21 cellular contexts compared by ENCODE assay signal in the genomic region with DNA sequence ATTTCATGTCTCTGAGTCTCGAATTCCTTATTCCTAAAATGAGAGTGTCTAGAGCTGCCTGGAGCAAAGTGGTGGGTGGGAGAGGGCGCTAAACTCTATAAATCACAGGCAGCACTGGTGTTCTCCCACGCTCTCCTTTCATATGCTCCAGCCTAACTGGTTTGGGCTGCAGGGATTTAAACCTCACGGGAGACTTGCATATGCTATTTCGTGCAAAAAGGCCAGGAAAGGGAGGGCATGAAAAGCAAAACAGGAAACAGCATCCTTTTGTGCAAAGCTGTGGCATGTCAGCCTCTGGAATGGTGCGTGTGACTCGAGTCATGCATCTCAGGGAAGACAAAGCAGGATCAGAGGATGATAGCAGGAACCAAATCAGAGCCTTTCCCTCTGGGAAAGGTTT. TPM values are rescaled to one million over a fixed set of nuclear protein-coding genes. Genes with fewer than 3 reads are reported as not detected.
DNase-seq lines count a peak whose midpoint lies in the region; ATAC-seq, FAIRE-seq and TF ChIP-seq lines count a peak whose summit lies in the region.
"Had no signal": no experiment of that assay in that cellular context is flagged by ENCODE, and none has a peak within 500 bp of the region (broad histone marks: within the 10 kb centered on the region; RNA-seq: fewer than 3 reads in every experiment).

No MANE protein-coding gene starts in this region.

- H3K4me1 Mint-ChIP-seq in osteocyte (ENCODE audit: unreplicated experiment) = peaks cover 4% of the 10 kb centered on the region
- H3K4me1 Mint-ChIP-seq: activated T-helper 17 cell treated with anti-CD3 and anti-CD28 coated beads, Interleukin-2, amount 50 U/mL, for 72 hours; B cell had no signal

- H3K4me3 ChIP-seq in K562 (no peak overlapping the region), MG63 (no peak overlapping the region)
- H3K4me3 ChIP-seq: heart right ventricle, stomach had no signal

- H2AFZ ChIP-seq in K562 (ENCODE audit: low read depth, low read length) = no peak overlapping the region

- H3K4me2 ChIP-seq in K562 (ENCODE audit: insufficient read depth, low read length) = no peak overlapping the region

- H3K4me3 Mint-ChIP-seq in osteocyte (ENCODE audit: unreplicated experiment) = no peak overlapping the region
- H3K4me3 Mint-ChIP-seq: activated T-helper 17 cell treated with anti-CD3 and anti-CD28 coated beads, Interleukin-2, amount 50 U/mL, for 72 hours; B cell had no signal

- H3K27me3 Mint-ChIP-seq in osteocyte (ENCODE audit: unreplicated experiment) = no peaks in the 10 kb centered on the region
- H3K27me3 Mint-ChIP-seq: activated T-helper 17 cell treated with anti-CD3 and anti-CD28 coated beads, Interleukin-2, amount 50 U/mL, for 72 hours; B cell; progenitor cell of endocrine pancreas had no signal

- 68% methylated on average over 6 of the region's 7 CpGs for WGBS in K562 (ENCODE audit: insufficient coverage, low coverage, missing lambda C conversion rate)

- DNase-seq in ELR (ENCODE audit: low read depth) = peak; percentile 19
- DNase-seq in K562 (ENCODE audit: extremely low read depth in 1 of 4, low spot score in 3 of 4) = no peak
- peak; percentile 50 for DNase-seq in hepatic stellate cell (ENCODE audit: low spot score)
- no peak for DNase-seq in osteocyte (ENCODE audit: extremely low spot score, unreplicated experiment)
- no peak for DNase-seq in UCSD-AML1 (lab: John Stamatoyannopoulos, UW; ENCODE audit: unreplicated experiment)
- no peak for DNase-seq in MG63
- no peak for DNase-seq in D721Med (ENCODE audit: insufficient read length, low spot score)
- DNase-seq in NCI-H524 (lab: John Stamatoyannopoulos, UW) = no peak
- DNase-seq: activated CD8-positive, alpha-beta memory T cell treated with anti-CD3 and anti-CD28 coated beads for 24 hours; DMS 273 treated with DMSO at 0.1 percent for 48 hours; heart right ventricle; kidney glomerular epithelial cell; NCI-H1930; stomach had no signal

- peak overlapping the region; percentile 53 for H3K27ac Mint-ChIP-seq in osteocyte (ENCODE audit: unreplicated experiment)
- H3K27ac Mint-ChIP-seq: activated T-helper 17 cell treated with anti-CD3 and anti-CD28 coated beads, Interleukin-2, amount 50 U/mL, for 72 hours; B cell; progenitor cell of endocrine pancreas had no signal

- H3K4me1 ChIP-seq in K562 (replicated peaks in 1 of 2; ENCODE audit: control insufficient read depth in 2 of 2, insufficient read depth in 2 of 2, low read length in 2 of 2) = peaks cover 45 to 61% of the 10 kb centered on the region in 2 experiments
- H3K4me1 ChIP-seq: heart right ventricle had no signal

- FAIRE-seq in K562 (lab: Jason Lieb, UNC) (no peak), D721Med (lab: Jason Lieb, UNC) (no peak)
- FAIRE-seq: HTR-8/SVneo, TTC549 had no signal

- no peaks in the 10 kb centered on the region for H4K20me1 ChIP-seq in K562 (replicated peaks; ENCODE audit: control insufficient read depth, insufficient read depth, low read length)

- no peak for TF ChIP-seq CTCF in K562 (IDR thresholded peaks at IDR 0.05 in 2 of 3, conservative IDR thresholded peaks at IDR 0.05 in 1 of 3; ENCODE audit: insufficient read depth in 2 of 3, low read depth in 1 of 3, low read length in 3 of 3)
- no peak for TF ChIP-seq CTCF in osteocyte (IDR thresholded peaks at IDR 0.05)
- no peak for TF ChIP-seq CTCF in D721Med (IDR thresholded peaks at IDR 0.05; ENCODE audit: insufficient read depth, missing control alignments)

- BruUV-seq in K562 (replicated peaks; lab: Mats Ljungman, UMichigan) = no TSS peak

- H3K9me3 Mint-ChIP-seq in osteocyte (ENCODE audit: unreplicated experiment) = no peaks in the 10 kb centered on the region
- H3K9me3 Mint-ChIP-seq: activated T-helper 17 cell treated with anti-CD3 and anti-CD28 coated beads, Interleukin-2, amount 50 U/mL, for 72 hours had no signal

- no peak for TF ChIP-seq POLR2A in K562 (conservative IDR thresholded peaks at IDR 0.05)

- H3K9me3 ChIP-seq in K562 (replicated peaks; ENCODE audit: control insufficient read depth, insufficient read depth, low read depth, low read length) = no peaks in the 10 kb centered on the region
- no peaks in the 10 kb centered on the region for H3K9me3 ChIP-seq in MG63
- H3K9me3 ChIP-seq: heart right ventricle, stomach had no signal

- H3K79me2 ChIP-seq in K562 (ENCODE audit: control insufficient read depth, insufficient read depth, low read length) = peaks cover 6% of the 10 kb centered on the region; the same call in 2 of the 3 replicates

- TF ChIP-seq RAD21 in K562 (CRISPR knock-in tag; conservative IDR thresholded peaks at IDR 0.05 in 1 of 2, IDR thresholded peaks at IDR 0.05 in 1 of 2) = no peak

- no peak for TF ChIP-seq EP300 in K562 (IDR thresholded peaks at IDR 0.05; ENCODE audit: low read length)

- H3K9ac ChIP-seq in K562 (ENCODE audit: insufficient read depth in 1 of 2, low read depth in 2 of 2, low read length in 2 of 2) = no peak overlapping the region; a peak in 1 of 4 replicates

- in situ Hi-C loops in K562 (cut with MboI) = no loop called here

- H3K36me3 Mint-ChIP-seq in osteocyte (ENCODE audit: unreplicated experiment) = peaks cover 22% of the 10 kb centered on the region

- POLR2A ChIA-PET in K562 (lab: Yijun Ruan, JAX) = interaction anchor here (0.8 to 1.0 kb wide), 2 partner anchors 18 to 61 kb away, joined by 3 read pairs; no protein-coding TSS in a partner anchor

- H3K27me3 ChIP-seq in K562 (ENCODE audit: control insufficient read depth in 2 of 2, insufficient read depth in 2 of 2, low read length in 2 of 2) = no peaks in the 10 kb centered on the region
- no peaks in the 10 kb centered on the region for H3K27me3 ChIP-seq in MG63
- H3K27me3 ChIP-seq: heart right ventricle, stomach had no signal

- no peak overlapping the region for H3K27ac ChIP-seq in K562 (ENCODE audit: extremely low read depth, low read depth, low read length)
- H3K27ac ChIP-seq: epithelial cell of prostate, heart right ventricle, stomach had no signal

- intact Hi-C loops in K562 (cut with micrococcal nuclease) = no loop called here

- no peaks in the 10 kb centered on the region for H3K9me1 ChIP-seq in K562 (ENCODE audit: control insufficient read depth, insufficient read depth, low read length)

- CTCF ChIA-PET in K562 (lab: Yijun Ruan, JAX; ENCODE audit: low intra/inter-chr PET ratio) = no interaction called here

- H3K36me3 ChIP-seq in K562 (ENCODE audit: control insufficient read depth, insufficient read depth, low read length) (peaks cover 27% of the 10 kb centered on the region; the same call in 1 of the 3 replicates), MG63 (peaks cover 2% of the 10 kb centered on the region)

- ATAC-seq in K562 = no peak
- ATAC-seq: activated T-helper 17 cell treated with anti-CD3 and anti-CD28 coated beads, Interleukin-2, amount 50 U/mL, for 72 hours; heart right ventricle; Panc1 had no signal

TF ChIP-seq in K562, 482 proteins besides CTCF, POLR2A, EP300 and RAD21:
- TF ChIP-seq KDM1A (IDR thresholded peaks at IDR 0.05) = peak; percentile 34 to 47; a peak in 1 of 4 replicates
- TF ChIP-seq HOXB6 (CRISPR knock-in tag; IDR thresholded peaks at IDR 0.05; ENCODE audit: borderline replicate concordance) = no peak
- TF ChIP-seq, protein P1, sequence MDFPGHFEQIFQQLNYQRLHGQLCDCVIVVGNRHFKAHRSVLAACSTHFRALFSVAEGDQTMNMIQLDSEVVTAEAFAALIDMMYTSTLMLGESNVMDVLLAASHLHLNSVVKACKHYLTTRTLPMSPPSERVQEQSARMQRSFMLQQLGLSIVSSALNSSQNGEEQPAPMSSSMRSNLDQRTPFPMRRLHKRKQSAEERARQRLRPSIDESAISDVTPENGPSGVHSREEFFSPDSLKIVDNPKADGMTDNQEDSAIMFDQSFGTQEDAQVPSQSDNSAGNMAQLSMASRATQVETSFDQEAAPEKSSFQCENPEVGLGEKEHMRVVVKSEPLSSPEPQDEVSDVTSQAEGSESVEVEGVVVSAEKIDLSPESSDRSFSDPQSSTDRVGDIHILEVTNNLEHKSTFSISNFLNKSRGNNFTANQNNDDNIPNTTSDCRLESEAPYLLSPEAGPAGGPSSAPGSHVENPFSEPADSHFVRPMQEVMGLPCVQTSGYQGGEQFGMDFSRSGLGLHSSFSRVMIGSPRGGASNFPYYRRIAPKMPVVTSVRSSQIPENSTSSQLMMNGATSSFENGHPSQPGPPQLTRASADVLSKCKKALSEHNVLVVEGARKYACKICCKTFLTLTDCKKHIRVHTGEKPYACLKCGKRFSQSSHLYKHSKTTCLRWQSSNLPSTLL (IDR thresholded peaks at IDR 0.05) = no peak

RNA-seq across cellular contexts. Expression of a gene that starts 46.5 kb away (rescaled TPM):
- 39.0 and 61.0 TPM in 2 replicates for total RNA-seq in K562 (2011; cell fraction: chromatin; rRNA removed; ENCODE audit: low replicate concordance)
- total RNA-seq in K562 (2011; cell fraction: nucleolus; rRNA removed) = 24.5 and 26.3 TPM in 2 replicates
- total RNA-seq in K562 (2011; cell fraction: nucleoplasm; rRNA removed) = 31.3 and 37.5 TPM in 2 replicates
- total RNA-seq in K562 (2014; rRNA removed) (97.3 and 109 TPM in 2 replicates), K562 (2014; rRNA removed; fragmentation: Illumina TruSeq; extraction: Trizol) (140 and 203 TPM in 2 replicates), K562 (2015; rRNA removed; fragmentation: Illumina TruSeq; extraction: Trizol) (106 and 114 TPM in 2 replicates), K562 (2021) (141 and 162 TPM in 2 replicates), osteocyte (150 and 152 TPM in 2 replicates)
- polyA plus RNA-seq in K562 (2011; rRNA removed) (100 and 119 TPM in 2 replicates), K562 (2014; fragmentation: Illumina TruSeq; extraction: Trizol) (171 and 177 TPM in 2 replicates), K562 (2014; fragmentation: Nextera tagmentation; extraction: Ambion mirVana) (10 to 100 TPM; 32.0 to 39.6 TPM), K562 (2014; rRNA removed) (105 and 106 TPM in 2 replicates)
- polyA plus RNA-seq in K562 (2011; cell fraction: cytosol; rRNA removed) = 104 and 112 TPM in 2 replicates
- 42.9 and 49.4 TPM in 2 replicates for polyA plus RNA-seq in K562 (2011; cell fraction: nucleus; rRNA removed)
- polyA plus RNA-seq in K562 (2012) = 72.8 and 107 TPM in 2 replicates
- 72.4 and 90.3 TPM in 2 replicates for polyA minus RNA-seq in K562 (2011; rRNA and poly(A)+ RNA removed)
- polyA minus RNA-seq in K562 (2011; cell fraction: cytosol; rRNA and poly(A)+ RNA removed) = 43.7 and 66.7 TPM in 2 replicates
- polyA minus RNA-seq in K562 (2011; cell fraction: nucleus; rRNA and poly(A)+ RNA removed) = 13.2 and 25.0 TPM in 2 replicates
- 92.2 and 125 TPM in 2 replicates for total RNA-seq in MG63 (2014; rRNA removed; shearing (Covaris generic); ENCODE audit: low replicate concordance)

Comparison
In these comparisons a context has a peak if more than half of its experiments do, and no peak if none do; other contexts are left out.
1. DNase-seq: peak in ELR (single experiment) and hepatic stellate cell (single experiment); none in K562 (0 of 4), osteocyte (single experiment), UCSD-AML1 (single experiment), MG63 (single experiment), D721Med (single experiment) and NCI-H524 (0 of 2).